In the genomic region with DNA sequence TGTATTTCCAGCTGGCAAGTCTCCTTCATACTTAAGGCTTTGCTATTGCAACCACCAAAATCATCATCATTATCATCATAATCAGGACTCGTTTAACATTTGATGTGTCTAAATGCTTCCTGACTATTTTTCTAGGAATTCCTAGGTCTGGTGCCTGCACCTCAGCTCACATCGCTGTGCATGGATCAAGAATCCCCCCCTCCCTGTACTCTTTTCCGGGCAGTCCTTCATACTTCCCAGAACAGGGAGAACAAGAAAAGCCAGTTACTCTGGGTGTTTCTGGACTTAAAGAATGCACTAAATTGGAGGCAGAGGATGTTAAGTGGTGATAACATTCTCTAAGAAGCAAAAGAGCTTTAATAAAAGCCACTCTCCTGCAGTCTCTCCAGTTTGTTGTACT, we compare ENCODE assay signal across 1 cellular context.
TF ChIP-seq lines count a peak whose summit lies in the region.

No MANE protein-coding gene starts in this region.

TF ChIP-seq in IMR-90, 13 proteins besides CTCF, POLR2A, EP300 and RAD21 (continued from another document):
- no peak for TF ChIP-seq BHLHE40 (IDR thresholded peaks at IDR 0.05; ENCODE audit: low read depth, low read length)
- no peak for TF ChIP-seq MAFK (IDR thresholded peaks at IDR 0.05; ENCODE audit: low read depth, low read length)
- TF ChIP-seq CHD1 (IDR thresholded peaks at IDR 0.05; ENCODE audit: low read depth, low read length), result no peak
- no peak for TF ChIP-seq FOS (IDR thresholded peaks at IDR 0.05; ENCODE audit: low read depth, low read length)
- no peak for TF ChIP-seq NFE2L2 (IDR thresholded peaks at IDR 0.05; ENCODE audit: low read depth, low read length)
